10 cellular contexts compared by ENCODE assay signal in the genomic region with DNA sequence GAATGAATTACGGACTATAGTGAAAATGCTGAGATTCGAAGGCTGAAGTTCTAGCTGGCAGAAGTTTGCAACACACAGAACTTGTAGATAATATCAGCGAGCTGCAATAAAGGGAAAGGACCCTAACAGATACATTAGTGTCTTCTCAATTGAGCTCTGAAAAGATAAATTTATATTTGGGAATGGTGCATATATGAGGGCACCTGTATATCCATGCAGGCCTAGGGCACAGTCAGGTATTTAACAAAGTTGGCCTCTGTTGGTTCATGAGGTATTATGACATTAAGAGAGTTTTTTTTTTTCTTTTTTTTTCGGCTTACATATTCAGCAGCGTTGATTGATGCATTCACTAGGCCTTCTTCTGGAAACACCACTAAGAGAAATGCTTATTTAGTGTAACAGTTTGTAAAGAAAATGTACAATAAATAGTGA. TPM values are rescaled to one million over a fixed set of nuclear protein-coding genes. Genes with fewer than 3 reads are reported as not detected.
DNase-seq lines count a peak whose midpoint lies in the region; ATAC-seq and TF ChIP-seq lines count a peak whose summit lies in the region.
"Had no signal": no experiment of that assay in that cellular context is flagged by ENCODE, and none has a peak within 500 bp of the region (broad histone marks: within the 10 kb centered on the region; RNA-seq: fewer than 3 reads in every experiment).

No MANE protein-coding gene starts in this region.

- POLR2A ChIA-PET in activated CD8-positive, alpha-beta T cell treated with anti-CD3 and anti-CD28 coated beads, Interleukin-2, amount 10 ng/mL, durations not matched to agents 7 days and 5 days (lab: Charles Lee) = interaction anchor here (0.6 kb wide), 2 partner anchors 76 to 1453 kb away, joined by 3 to 4 read pairs; no protein-coding TSS in a partner anchor

- no peak for TF ChIP-seq CTCF in glutamatergic neuron (IDR thresholded peaks at IDR 0.05; ENCODE audit: partially characterized antibody, unreplicated experiment)
- no peak for TF ChIP-seq CTCF in smooth muscle cell (IDR thresholded peaks at IDR 0.05; ENCODE audit: borderline replicate concordance, insufficient read depth, poor library complexity, severe bottlenecking)
- no peak for TF ChIP-seq CTCF in WERI-Rb-1 (IDR thresholded peaks at IDR 0.05; ENCODE audit: low read depth, low read length)

- H3K27ac ChIP-seq in smooth muscle cell (ENCODE audit: low read depth) = no peak overlapping the region
- H3K27ac ChIP-seq in WERI-Rb-1 = no peak overlapping the region
- H3K27ac ChIP-seq: 22Rv1, neutrophil had no signal

- CTCF ChIA-PET in activated CD8-positive, alpha-beta T cell treated with anti-CD3 and anti-CD28 coated beads, Interleukin-2, amount 10 ng/mL, durations not matched to agents 7 days and 5 days (lab: Charles Lee) = interaction anchor here (2.4 kb wide), 1 partner anchor 34 kb away, joined by 8 read pairs; no protein-coding TSS in a partner anchor

- peaks cover 4% of the 10 kb centered on the region for H3K27me3 ChIP-seq in smooth muscle cell (ENCODE audit: low read depth)
- H3K27me3 ChIP-seq in WERI-Rb-1 (ENCODE audit: insufficient read depth, low read depth, severe bottlenecking) = peaks cover 27% of the 10 kb centered on the region

- H3K9me3 Mint-ChIP-seq in activated CD8-positive, alpha-beta T cell treated with anti-CD3 and anti-CD28 coated beads, Interleukin-2, amount 10 ng/mL, durations not matched to agents 7 days and 5 days (ENCODE audit: insufficient read depth) = no peaks in the 10 kb centered on the region
- peaks cover 11% of the 10 kb centered on the region for H3K9me3 Mint-ChIP-seq in glutamatergic neuron (ENCODE audit: unreplicated experiment)

- peak overlapping the region; percentile 73 for H3K4me3 Mint-ChIP-seq in activated CD8-positive, alpha-beta T cell treated with anti-CD3 and anti-CD28 coated beads, Interleukin-2, amount 10 ng/mL, durations not matched to agents 7 days and 5 days
- peak overlapping the region; percentile 93 for H3K4me3 Mint-ChIP-seq in glutamatergic neuron (ENCODE audit: unreplicated experiment)

- H3K36me3 Mint-ChIP-seq in activated CD8-positive, alpha-beta T cell treated with anti-CD3 and anti-CD28 coated beads, Interleukin-2, amount 10 ng/mL, durations not matched to agents 7 days and 5 days (ENCODE audit: low read depth) = no peaks in the 10 kb centered on the region
- no peaks in the 10 kb centered on the region for H3K36me3 Mint-ChIP-seq in glutamatergic neuron (ENCODE audit: unreplicated experiment)

- DNase-seq in DMS 273 (lab: John Stamatoyannopoulos, UW; ENCODE audit: unreplicated experiment) (peak; percentile 42), DMS 273 treated with DMSO at 0.1 percent for 48 hours (lab: John Stamatoyannopoulos, UW) (no peak), glutamatergic neuron (no peak), smooth muscle cell (lab: John Stamatoyannopoulos, UW; ENCODE audit: unreplicated experiment) (no peak), RPMI8226 (no peak), WERI-Rb-1 (no peak)
- DNase-seq in activated CD8-positive, alpha-beta T cell treated with anti-CD3 and anti-CD28 coated beads, Interleukin-2, amount 10 ng/mL, durations not matched to agents 7 days and 5 days = no peak

- peaks cover 30% of the 10 kb centered on the region for H3K79me2 ChIP-seq in smooth muscle cell (ENCODE audit: low read depth)

- H3K36me3 ChIP-seq in smooth muscle cell (ENCODE audit: low read depth) (peaks cover 3% of the 10 kb centered on the region), WERI-Rb-1 (no peaks in the 10 kb centered on the region)
- H3K36me3 ChIP-seq: neutrophil had no signal

- H3K4me1 ChIP-seq in smooth muscle cell (ENCODE audit: low read depth) = peaks cover 18% of the 10 kb centered on the region

- no peaks in the 10 kb centered on the region for H4K20me1 ChIP-seq in smooth muscle cell (ENCODE audit: low read depth)

- no peak overlapping the region for H3K27ac Mint-ChIP-seq in activated CD8-positive, alpha-beta T cell treated with anti-CD3 and anti-CD28 coated beads, Interleukin-2, amount 10 ng/mL, durations not matched to agents 7 days and 5 days
- H3K27ac Mint-ChIP-seq in glutamatergic neuron (ENCODE audit: unreplicated experiment) = no peak overlapping the region

- ATAC-seq in activated CD8-positive, alpha-beta T cell treated with anti-CD3 and anti-CD28 coated beads, Interleukin-2, amount 10 ng/mL, durations not matched to agents 7 days and 5 days = no peak
- no peak for ATAC-seq in HG03469 (IDR thresholded peaks at IDR 0.05; ENCODE audit: unreplicated experiment)

- H3K4me3 ChIP-seq in smooth muscle cell = peak overlapping the region; percentile 85
- no peak overlapping the region for H3K4me3 ChIP-seq in WERI-Rb-1 (ENCODE audit: low read depth, low read length)

- no peak overlapping the region for H3K4me2 ChIP-seq in smooth muscle cell

- H3K4me1 Mint-ChIP-seq in activated CD8-positive, alpha-beta T cell treated with anti-CD3 and anti-CD28 coated beads, Interleukin-2, amount 10 ng/mL, durations not matched to agents 7 days and 5 days (ENCODE audit: low read depth) = peaks cover 24% of the 10 kb centered on the region
- H3K4me1 Mint-ChIP-seq in glutamatergic neuron (ENCODE audit: low read depth, unreplicated experiment) = peaks cover 22% of the 10 kb centered on the region

- H3K27me3 Mint-ChIP-seq in activated CD8-positive, alpha-beta T cell treated with anti-CD3 and anti-CD28 coated beads, Interleukin-2, amount 10 ng/mL, durations not matched to agents 7 days and 5 days (ENCODE audit: low read depth) = peaks cover 51% of the 10 kb centered on the region
- peaks cover 8% of the 10 kb centered on the region for H3K27me3 Mint-ChIP-seq in glutamatergic neuron (ENCODE audit: unreplicated experiment)

- no peak overlapping the region for H2AFZ ChIP-seq in smooth muscle cell (ENCODE audit: low read depth)

- H3F3A ChIP-seq in smooth muscle cell (ENCODE audit: low read depth) = peaks cover 18% of the 10 kb centered on the region

- no peak overlapping the region for H3K9ac ChIP-seq in smooth muscle cell (ENCODE audit: low read depth)

- H3K9me3 ChIP-seq in smooth muscle cell (replicated peaks; ENCODE audit: low read depth) (no peaks in the 10 kb centered on the region), WERI-Rb-1 (ENCODE audit: severe bottlenecking) (no peaks in the 10 kb centered on the region)
- H3K9me3 ChIP-seq: neutrophil had no signal

- 94% methylated on average over 5 of the region's 5 CpGs for WGBS in smooth muscle cell (ENCODE audit: low lambda C conversion rate)

RNA-seq across cellular contexts. Expression of a gene that starts 2.2 kb away (rescaled TPM):
- total RNA-seq in activated CD8-positive, alpha-beta T cell treated with anti-CD3 and anti-CD28 coated beads, Interleukin-2, amount 10 ng/mL, durations not matched to agents 7 days and 5 days = under 1 TPM; 0.66 to 0.78 TPM
- total RNA-seq in glutamatergic neuron (ENCODE audit: unreplicated experiment) (16.4 TPM), smooth muscle cell (5.4 and 6.2 TPM in 2 replicates)
- 5.0 and 7.6 TPM in 2 replicates for polyA plus RNA-seq in smooth muscle cell
